Comparison of ENCODE assay signal across 1 cellular context in genomic region chr17:83090424-83091256, GRCh38.
TF ChIP-seq lines count a peak whose summit lies in the region.

No MANE protein-coding gene starts in this region.

TF ChIP-seq in IMR-90, 13 proteins besides CTCF, POLR2A, EP300 and RAD21:
- TF ChIP-seq FOS (IDR thresholded peaks at IDR 0.05; ENCODE audit: low read depth, low read length) = no peak
- no peak for TF ChIP-seq RCOR1 (IDR thresholded peaks at IDR 0.05; ENCODE audit: insufficient replicate concordance, low read length)
- no peak for TF ChIP-seq CHD1 (IDR thresholded peaks at IDR 0.05; ENCODE audit: low read depth, low read length)
